In the genomic region with DNA sequence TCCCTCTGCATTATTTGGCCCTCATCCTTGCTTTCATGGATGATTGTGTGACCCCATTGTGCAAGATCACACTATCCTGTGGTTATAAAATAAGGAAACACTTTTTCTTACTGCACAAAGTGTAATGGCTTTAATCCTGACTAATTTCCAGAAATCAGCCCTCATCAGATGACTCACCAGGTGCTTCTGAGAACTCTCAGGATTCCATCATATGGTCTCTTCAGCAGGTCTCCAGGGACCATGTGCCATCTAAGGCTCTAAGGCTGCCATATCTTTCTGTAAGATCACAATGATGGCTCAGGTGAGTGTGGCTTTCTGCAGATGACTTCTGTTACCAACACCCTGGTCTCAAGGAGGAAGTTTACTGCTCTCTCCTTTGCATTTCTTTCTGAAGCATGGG, we compare ENCODE assay signal across 14 cellular contexts. TPM values are rescaled to one million over a fixed set of nuclear protein-coding genes. Genes with fewer than 3 reads are reported as not detected.
DNase-seq lines count a peak whose midpoint lies in the region; ATAC-seq and TF ChIP-seq lines count a peak whose summit lies in the region.
"Had no signal": no experiment of that assay in that cellular context is flagged by ENCODE, and none has a peak within 500 bp of the region (broad histone marks: within the 10 kb centered on the region; RNA-seq: fewer than 3 reads in every experiment).

No MANE protein-coding gene starts in this region.

- DNase-seq in ELR (ENCODE audit: low read depth) = peak; percentile 41
- DNase-seq in RKO (ENCODE audit: low spot score) = peak; percentile 11
- DNase-seq in glutamatergic neuron = no peak
- no peak for DNase-seq in mesendoderm
- no peak for DNase-seq in SW 1271 (lab: John Stamatoyannopoulos, UW)
- no peak for DNase-seq in GM03348 (ENCODE audit: low spot score)
- DNase-seq: CD4-positive, alpha-beta T cell; effector memory CD4-positive, alpha-beta T cell; NCI-H748 treated with DMSO at 0.1 percent for 48 hours had no signal

- no peak overlapping the region for H2BK120ac ChIP-seq in mesendoderm (ENCODE audit: low read depth, low read length)

- no peak overlapping the region for H3K18ac ChIP-seq in mesendoderm (ENCODE audit: low read length)

- H2BK5ac ChIP-seq in mesendoderm (ENCODE audit: low read length) = no peak overlapping the region

- H3K4ac ChIP-seq in mesendoderm (ENCODE audit: low read depth, low read length) = no peak overlapping the region

- H3K56ac ChIP-seq in mesendoderm (ENCODE audit: low read length) = no peak overlapping the region

- ATAC-seq in GM19351 (IDR thresholded peaks at IDR 0.05; ENCODE audit: unreplicated experiment) (peak; percentile 97), HG02981 (IDR thresholded peaks at IDR 0.05; ENCODE audit: unreplicated experiment) (peak; percentile 99)
- ATAC-seq: left lobe of liver had no signal

- no peaks in the 10 kb centered on the region for H3K79me1 ChIP-seq in mesendoderm (ENCODE audit: low read length)

- H3K4me1 Mint-ChIP-seq in glutamatergic neuron (ENCODE audit: low read depth, unreplicated experiment) = peaks cover 7% of the 10 kb centered on the region

- H3K9ac ChIP-seq in mesendoderm (ENCODE audit: low read length) = no peak overlapping the region

- H3K4me3 ChIP-seq in mesendoderm (ENCODE audit: low read length) = no peak overlapping the region
- H3K4me3 ChIP-seq: HAP-1 had no signal

- H2AK5ac ChIP-seq in mesendoderm (ENCODE audit: low read length) = no peak overlapping the region

- peaks cover 2% of the 10 kb centered on the region for H3K27me3 Mint-ChIP-seq in glutamatergic neuron (ENCODE audit: unreplicated experiment)
- H3K27me3 Mint-ChIP-seq: type B pancreatic cell had no signal

- H3K23ac ChIP-seq in mesendoderm (ENCODE audit: low read length) = no peak overlapping the region

- no peaks in the 10 kb centered on the region for H3K79me2 ChIP-seq in mesendoderm (ENCODE audit: control insufficient read depth, insufficient read depth, low read length)

- H3K36me3 ChIP-seq in mesendoderm (ENCODE audit: control insufficient read depth, insufficient read depth, low read length) = no peaks in the 10 kb centered on the region
- H3K36me3 ChIP-seq: HAP-1 had no signal

- no peaks in the 10 kb centered on the region for H3K36me3 Mint-ChIP-seq in glutamatergic neuron (ENCODE audit: unreplicated experiment)
- H3K36me3 Mint-ChIP-seq: type B pancreatic cell had no signal

- H2BK15ac ChIP-seq in mesendoderm (replicated peaks; ENCODE audit: low read depth) = no peak overlapping the region

- H3K4me2 ChIP-seq in mesendoderm (ENCODE audit: low read length) = no peak overlapping the region

- no peak overlapping the region for H3K27ac Mint-ChIP-seq in glutamatergic neuron (ENCODE audit: unreplicated experiment)
- H3K27ac Mint-ChIP-seq: CD4-positive, alpha-beta T cell; type B pancreatic cell had no signal

- no peak overlapping the region for H4K8ac ChIP-seq in mesendoderm (ENCODE audit: low read depth, low read length)

- H4K5ac ChIP-seq in mesendoderm (ENCODE audit: low read length) = no peak overlapping the region

- H3K9me3 Mint-ChIP-seq in glutamatergic neuron (ENCODE audit: unreplicated experiment) = peaks cover 3% of the 10 kb centered on the region
- H3K9me3 Mint-ChIP-seq: CD4-positive, alpha-beta T cell; type B pancreatic cell had no signal

- no peak overlapping the region for H3K4me3 Mint-ChIP-seq in glutamatergic neuron (ENCODE audit: unreplicated experiment)
- H3K4me3 Mint-ChIP-seq: CD4-positive, alpha-beta T cell; type B pancreatic cell had no signal

- no peaks in the 10 kb centered on the region for H3K27me3 ChIP-seq in mesendoderm (ENCODE audit: insufficient read depth, low read length, poor library complexity)

- no peak for TF ChIP-seq CTCF in glutamatergic neuron (IDR thresholded peaks at IDR 0.05; ENCODE audit: partially characterized antibody, unreplicated experiment)

- no peak overlapping the region for H3K27ac ChIP-seq in mesendoderm (ENCODE audit: low read depth, low read length)

- H3K4me1 ChIP-seq in mesendoderm (ENCODE audit: control insufficient read depth, low read depth, low read length) = no peaks in the 10 kb centered on the region

RNA-seq across cellular contexts. Expression of gene FER, which starts 27.3 kb away (rescaled TPM):
- 30.9 TPM for total RNA-seq in glutamatergic neuron (ENCODE audit: unreplicated experiment)
- 11.9 TPM for polyA plus RNA-seq in mesendoderm (2013, experiment 1 of 2)
- polyA plus RNA-seq in mesendoderm (2013, experiment 2 of 2) = 10.1 TPM

Comparison
In these comparisons a context has a peak if more than half of its experiments do, and no peak if none do; other contexts are left out.
1. DNase-seq: peak in ELR (single experiment) and RKO (single experiment); none in glutamatergic neuron (single experiment), mesendoderm (single experiment), SW 1271 (0 of 2) and GM03348 (single experiment).